ENCODE assay signal across 30 cellular contexts in the genomic region with DNA sequence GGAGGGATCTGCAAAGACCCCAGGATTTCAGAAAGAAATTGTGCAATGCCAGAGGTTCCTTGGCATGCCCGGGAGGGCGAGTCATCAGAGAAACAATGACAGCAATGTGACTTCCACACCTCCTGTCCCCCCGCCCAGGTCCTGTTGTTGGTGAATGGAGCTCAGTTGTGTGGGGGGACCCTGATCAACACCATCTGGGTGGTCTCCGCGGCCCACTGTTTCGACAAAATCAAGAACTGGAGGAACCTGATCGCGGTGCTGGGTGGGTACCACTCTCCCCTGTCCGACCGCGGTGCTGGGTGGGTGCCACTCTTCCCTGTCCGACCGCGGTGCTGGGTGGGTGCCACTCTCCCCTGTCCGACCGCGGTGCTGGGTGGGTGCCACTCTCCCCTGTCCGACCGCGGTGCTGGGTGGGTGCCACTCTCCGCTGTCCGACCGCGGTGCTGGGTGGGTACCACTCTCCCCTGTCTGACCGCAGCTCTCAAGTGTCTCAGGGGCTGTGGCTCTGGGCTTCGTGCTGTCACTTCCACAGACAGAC. TPM values are rescaled to one million over a fixed set of nuclear protein-coding genes. Genes with fewer than 3 reads are reported as not detected.
DNase-seq lines count a peak whose midpoint lies in the region; ATAC-seq lines count a peak whose summit lies in the region.
"Had no signal": no experiment of that assay in that cellular context is flagged by ENCODE, and none has a peak within 500 bp of the region (broad histone marks: within the 10 kb centered on the region; RNA-seq: fewer than 3 reads in every experiment).

No MANE protein-coding gene starts in this region.

- H3K4ac ChIP-seq in neuronal stem cell (ENCODE audit: low read length) = no peak overlapping the region

- peak overlapping the region; percentile 42 for H2BK15ac ChIP-seq in neuronal stem cell (ENCODE audit: low read length)

- H4K8ac ChIP-seq in neuronal stem cell (ENCODE audit: low read depth, low read length) = no peak overlapping the region

- peaks cover 0 to 2% of the 10 kb centered on the region in 2 donors for H3K36me3 ChIP-seq in neuronal stem cell (replicated peaks in 1 of 2; ENCODE audit: control insufficient read depth in 2 of 2, insufficient read depth in 2 of 2, low read length in 2 of 2)
- H3K36me3 ChIP-seq: SJCRH30 had no signal

- H3K9ac ChIP-seq in neuronal stem cell (ENCODE audit: low read depth, low read length, poor library complexity) = no peak overlapping the region
- H3K9ac ChIP-seq: parathyroid adenoma had no signal

- no peak overlapping the region for H3K23ac ChIP-seq in neuronal stem cell (ENCODE audit: low read depth, low read length, poor library complexity)

- no peaks in the 10 kb centered on the region for H3K79me1 ChIP-seq in neuronal stem cell (ENCODE audit: low read depth, low read length)

- H4K91ac ChIP-seq in neuronal stem cell (ENCODE audit: low read depth, low read length, poor library complexity) = no peak overlapping the region

- H2AK5ac ChIP-seq in neuronal stem cell (ENCODE audit: low read depth, low read length) = peak overlapping the region; percentile 49

- H3K27ac ChIP-seq in neuronal stem cell (replicated peaks; ENCODE audit: low read length) = no peak overlapping the region
- H3K27ac ChIP-seq: A549, parathyroid adenoma, SJCRH30, skin epidermis had no signal

- no peak overlapping the region for H2AFZ ChIP-seq in neuronal stem cell (ENCODE audit: low read length)
- H2AFZ ChIP-seq: parathyroid adenoma had no signal

- peaks cover 0 to 6% of the 10 kb centered on the region in 2 donors for H3K9me3 ChIP-seq in neuronal stem cell (replicated peaks in 1 of 2; ENCODE audit: control insufficient read depth in 2 of 2, insufficient read depth in 1 of 2, low read depth in 1 of 2, low read length in 2 of 2)
- H3K9me3 ChIP-seq: A549, SJCRH30 had no signal

- no CpG with 5 or more reads among the region's 26 CpGs for WGBS in neuronal stem cell (ENCODE audit: extremely low coverage in 2 of 2, insufficient read length in 2 of 2, insufficient replicate concordance in 1 of 2), 2 donors

- H3K4me2 ChIP-seq in neuronal stem cell (ENCODE audit: insufficient read depth, low read length, poor library complexity, severe bottlenecking) = no peak overlapping the region
- H3K4me2 ChIP-seq: A549 had no signal

- ATAC-seq in HG02852 (IDR thresholded peaks at IDR 0.05; ENCODE audit: unreplicated experiment) (no peak), GM18517 (IDR thresholded peaks at IDR 0.05; ENCODE audit: unreplicated experiment) (no peak), GM19455 (IDR thresholded peaks at IDR 0.05; ENCODE audit: unreplicated experiment) (no peak)
- ATAC-seq: A549; activated CD8-positive, alpha-beta T cell treated with anti-CD3 and anti-CD28 coated beads for 36 hours; naive thymus-derived CD8-positive, alpha-beta T cell; T-helper 17 cell had no signal

- DNase-seq in activated effector memory CD4-positive, alpha-beta T cell treated with anti-CD3 and anti-CD28 coated beads, Interleukin-2, amount 50 U/mL, for 16 hours = peak; percentile 34
- no peak for DNase-seq in activated effector memory CD4-positive, alpha-beta T cell treated with Interleukin-2 at 50 U/mL for 16 hours
- DNase-seq in ecto neural progenitor cell (ENCODE audit: low spot score) (peak; percentile 36), neuronal stem cell (ENCODE audit: low spot score) (no peak), SKM-1 (lab: John Stamatoyannopoulos, UW; ENCODE audit: unreplicated experiment) (no peak)
- DNase-seq: activated CD8-positive, alpha-beta T cell treated with anti-CD3 and anti-CD28 coated beads for 36 hours; activated T-cell treated with anti-CD3 and anti-CD28 coated beads, Interleukin-2, amount 50 U/mL, for 1 hour; central memory CD4-positive, alpha-beta T cell; foreskin melanocyte; GDM1; hypothalamus; Kasumi-1; mesenchymal stem cell; NCI-H1048; NCI-H187 treated with DMSO at 0.1 percent for 48 hours; NCI-H345; NCI-H82; SJCRH30; stimulated activated CD4-positive, alpha-beta T cell treated with anti-CD3 and anti-CD28 coated beads, Interleukin-4, amount 100 ng/mL, for 24 hours; T-helper 17 cell had no signal

- H3K4me1 ChIP-seq in neuronal stem cell (ENCODE audit: control insufficient read depth in 2 of 2, insufficient read depth in 1 of 2, low read depth in 1 of 2, low read length in 2 of 2) = peaks cover 0 to 1% of the 10 kb centered on the region in 2 donors
- H3K4me1 ChIP-seq: A549, parathyroid adenoma, SJCRH30 had no signal

- H3K14ac ChIP-seq in neuronal stem cell (ENCODE audit: low read length) = peak overlapping the region; percentile 60

- H3K18ac ChIP-seq in neuronal stem cell (ENCODE audit: low read length) = peak overlapping the region; percentile 34

- peak overlapping the region in 1 of 2 donors; percentile 14 for H3K4me3 ChIP-seq in neuronal stem cell (ENCODE audit: low read length in 2 of 2)
- H3K4me3 ChIP-seq: A549, SJCRH30, skin epidermis had no signal

- no peak overlapping the region for H2BK5ac ChIP-seq in neuronal stem cell (ENCODE audit: low read length)

- no peak overlapping the region for H2BK120ac ChIP-seq in neuronal stem cell (ENCODE audit: low read depth, low read length)

- H2BK12ac ChIP-seq in neuronal stem cell (ENCODE audit: low read length) = no peak overlapping the region

- peaks cover 0 to 6% (median 0%) of the 10 kb centered on the region in 3 experiments for H3K27me3 ChIP-seq in neuronal stem cell (ENCODE audit: control insufficient read depth in 3 of 3, insufficient read depth in 3 of 3, low read depth in 1 of 3, low read length in 3 of 3)
- H3K27me3 ChIP-seq: SJCRH30 had no signal

RNA-seq across cellular contexts. Expression of gene F10, which starts 5.2 kb away (rescaled TPM):
- 3.9 TPM for polyA plus RNA-seq in neuronal stem cell (2013, experiment 1 of 2)
- polyA plus RNA-seq in neuronal stem cell (2013, experiment 2 of 2) = 3.2 TPM
- polyA plus RNA-seq: CD14-positive monocyte; keratinocyte; naive thymus-derived CD8-positive, alpha-beta T cell had no signal

RNA-seq across cellular contexts. Expression of gene F7, which starts 11.8 kb away (rescaled TPM):
- polyA plus RNA-seq in neuronal stem cell (2013, experiment 1 of 2) = 0.68 TPM
- 0.62 TPM for polyA plus RNA-seq in neuronal stem cell (2013, experiment 2 of 2)
- polyA plus RNA-seq: CD14-positive monocyte, keratinocyte had no signal

RNA-seq across cellular contexts. Expression of gene PROZ, which starts 41.0 kb away (rescaled TPM):
- polyA plus RNA-seq in neuronal stem cell (2013, experiment 1 of 2) = 0.13 TPM
- 0.06 TPM for polyA plus RNA-seq in neuronal stem cell (2013, experiment 2 of 2)
- polyA plus RNA-seq: A549; aorta; CD14-positive monocyte; keratinocyte; naive thymus-derived CD8-positive, alpha-beta T cell had no signal

Comparison
In these comparisons a context has a peak if more than half of its experiments do, and no peak if none do; other contexts are left out.
1. DNase-seq: peak in activated effector memory CD4-positive, alpha-beta T cell treated with anti-CD3 and anti-CD28 coated beads, Interleukin-2, amount 50 U/mL, for 16 hours (single experiment) and ecto neural progenitor cell (single experiment); none in activated effector memory CD4-positive, alpha-beta T cell treated with Interleukin-2 at 50 U/mL for 16 hours (single experiment), neuronal stem cell (single experiment) and SKM-1 (single experiment).